Comparison of ENCODE assay signal across 24 cellular contexts in genomic region chr9:75910716-75911115, GRCh38.
"Had no signal": no experiment of that assay in that cellular context is flagged by ENCODE, and none has a peak within 500 bp of the region (broad histone marks: within the 10 kb centered on the region; RNA-seq: fewer than 3 reads in every experiment).

No MANE protein-coding gene starts in this region.

- ATAC-seq: activated CD8-positive, alpha-beta T cell treated with anti-CD3 and anti-CD28 coated beads, Interleukin-2, amount 10 ng/mL, durations not matched to agents 7 days and 5 days; Panc1 had no signal

- H3K4me2 ChIP-seq: KMS-11 had no signal

- H3K36me3 ChIP-seq: cardiac muscle cell, SJCRH30 had no signal

- H3K4me3 ChIP-seq: cardiac muscle cell, SJCRH30, SK-N-MC had no signal

- H3K27me3 Mint-ChIP-seq: activated CD4-positive, alpha-beta T cell treated with anti-CD3 and anti-CD28 coated beads for 36 hours; activated CD4-positive, alpha-beta T cell treated with anti-CD3 and anti-CD28 coated beads, Interleukin-2, amount 10 ng/mL, durations not matched to agents 7 days and 5 days; activated T-cell treated with anti-CD3 and anti-CD28 coated beads, Interleukin-2, amount 50 U/mL, for 24 hours had no signal

- H3K27ac Mint-ChIP-seq: activated CD4-positive, alpha-beta T cell treated with anti-CD3 and anti-CD28 coated beads for 36 hours; activated CD4-positive, alpha-beta T cell treated with anti-CD3 and anti-CD28 coated beads, Interleukin-2, amount 10 ng/mL, durations not matched to agents 7 days and 5 days; activated CD8-positive, alpha-beta T cell treated with anti-CD3 and anti-CD28 coated beads, Interleukin-2, amount 10 ng/mL, durations not matched to agents 7 days and 5 days; activated naive CD4-positive, alpha-beta T cell treated with anti-CD3 and anti-CD28 coated beads for 36 hours; activated naive CD4-positive, alpha-beta T cell treated with anti-CD3 and anti-CD28 coated beads, Interleukin-2, amount 50 U/mL, for 72 hours; activated T-helper 1 cell treated with anti-CD3 and anti-CD28 coated beads, Interleukin-12 subunit alpha, Interleukin-12 subunit beta, Interleukin-2, Interleukin-4 antibody, amounts not matched to agents 30 ng/mL and 10 ng/mL and 1 ng/mL, durations not matched to agents 14 hours and 24 hours and 36 hours; T-helper 1 cell treated with Interleukin-12 subunit alpha and Interleukin-12 subunit beta and Interleukin-4 antibody, amounts not matched to agents 30 μg/mL and 1 μg/mL, for 36 hours; T-helper 2 cell treated with Interferon-gamma antibody and Interleukin-4, amounts not matched to agents 5 μg/mL and 100 μg/mL, for 36 hours had no signal

- H3K4me3 Mint-ChIP-seq: activated CD4-positive, alpha-beta T cell treated with anti-CD3 and anti-CD28 coated beads for 36 hours; activated CD4-positive, alpha-beta T cell treated with anti-CD3 and anti-CD28 coated beads, Interleukin-2, amount 10 ng/mL, durations not matched to agents 7 days and 5 days; activated CD8-positive, alpha-beta T cell treated with anti-CD3 and anti-CD28 coated beads, Interleukin-2, amount 10 ng/mL, durations not matched to agents 7 days and 5 days; activated naive CD4-positive, alpha-beta T cell treated with anti-CD3 and anti-CD28 coated beads for 36 hours; activated T-cell treated with anti-CD3 and anti-CD28 coated beads, Interleukin-2, amount 50 U/mL, for 24 hours; activated T-helper 1 cell treated with anti-CD3 and anti-CD28 coated beads, Interleukin-12 subunit alpha, Interleukin-12 subunit beta, Interleukin-2, Interleukin-4 antibody, amounts not matched to agents 30 ng/mL and 10 ng/mL and 1 ng/mL, durations not matched to agents 14 hours and 24 hours and 36 hours; T-helper 1 cell treated with Interleukin-12 subunit alpha and Interleukin-12 subunit beta and Interleukin-4 antibody, amounts not matched to agents 30 μg/mL and 1 μg/mL, for 36 hours; T-helper 2 cell treated with Interferon-gamma antibody and Interleukin-4, amounts not matched to agents 5 μg/mL and 100 μg/mL, for 36 hours had no signal

- DNase-seq: activated CD4-positive, alpha-beta T cell treated with anti-CD3 and anti-CD28 coated beads, Interleukin-2, amount 10 ng/mL, durations not matched to agents 7 days and 5 days; activated CD8-positive, alpha-beta T cell treated with anti-CD3 and anti-CD28 coated beads, Interleukin-2, amount 10 ng/mL, durations not matched to agents 7 days and 5 days; activated gamma-delta T cell treated with Interleukin-2 at 50 U/mL for 16 hours; activated T-cell treated with anti-CD3 and anti-CD28 coated beads, Interleukin-2, amount 50 U/mL, for 24 hours; MM.1S; MV-4-11; NCI-H1092; NCI-H1436 treated with DMSO at 0.1 percent for 48 hours; NCI-H1694 treated with DMSO at 0.1 percent for 48 hours; NCI-H2029; NCI-H345; NCI-H524 treated with DMSO at 0.1 percent for 48 hours; SHP77; SJCRH30 had no signal

- H3K9me3 Mint-ChIP-seq: activated naive CD4-positive, alpha-beta T cell treated with anti-CD3 and anti-CD28 coated beads for 36 hours; activated T-cell treated with anti-CD3 and anti-CD28 coated beads, Interleukin-2, amount 50 U/mL, for 24 hours; activated T-helper 1 cell treated with anti-CD3 and anti-CD28 coated beads, Interleukin-12 subunit alpha, Interleukin-12 subunit beta, Interleukin-2, Interleukin-4 antibody, amounts not matched to agents 30 ng/mL and 10 ng/mL and 1 ng/mL, durations not matched to agents 14 hours and 24 hours and 36 hours; T-helper 1 cell treated with Interleukin-12 subunit alpha and Interleukin-12 subunit beta and Interleukin-4 antibody, amounts not matched to agents 30 μg/mL and 1 μg/mL, for 36 hours; T-helper 2 cell treated with Interferon-gamma antibody and Interleukin-4, amounts not matched to agents 5 μg/mL and 100 μg/mL, for 36 hours had no signal

- H3K27me3 ChIP-seq: cardiac muscle cell, SJCRH30 had no signal

- H3K27ac ChIP-seq: cardiac muscle cell, KMS-11, SJCRH30, SK-N-MC had no signal

- H3K9me3 ChIP-seq: SJCRH30 had no signal
